In the genomic region with DNA sequence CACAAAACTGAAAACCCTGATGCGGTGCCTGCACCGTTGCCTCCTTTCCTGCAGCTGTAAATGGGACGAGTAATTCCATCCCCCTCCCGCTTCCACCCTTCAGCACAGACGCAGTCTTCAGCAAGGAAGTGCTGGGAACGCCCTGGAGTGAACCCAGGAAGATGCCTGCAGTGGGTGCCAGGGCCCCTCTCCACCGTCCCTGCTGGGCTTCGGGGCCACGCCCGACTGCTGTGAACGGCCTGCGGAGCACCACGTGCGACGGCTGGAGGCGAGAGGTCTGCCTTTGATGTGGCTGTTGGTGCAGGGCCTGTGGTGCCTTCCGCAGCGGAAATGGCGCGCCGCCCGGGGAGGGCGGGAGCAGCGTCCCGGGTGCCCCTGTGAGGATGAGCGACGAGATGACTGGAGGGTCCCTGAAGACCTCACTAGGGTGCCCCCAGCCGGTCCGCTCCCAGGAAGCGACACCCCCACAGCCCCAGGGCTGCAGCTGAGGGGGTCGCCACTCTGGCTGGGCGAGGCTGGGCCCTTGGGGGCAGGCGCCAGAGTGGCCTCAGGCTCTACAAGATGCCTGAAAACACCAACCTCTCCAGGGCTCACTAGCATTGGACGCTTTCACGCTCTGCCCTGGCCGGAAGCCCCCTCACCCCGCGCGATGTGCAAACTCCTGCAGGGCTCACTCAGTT, we compare ENCODE assay signal across 8 cellular contexts. TPM values are rescaled to one million over a fixed set of nuclear protein-coding genes. Genes with fewer than 3 reads are reported as not detected.
A peak's percentile ranks its signal among the peaks of the same experiment; 100 is the strongest.
DNase-seq lines count a peak whose midpoint lies in the region; ATAC-seq and TF ChIP-seq lines count a peak whose summit lies in the region.

No MANE protein-coding gene starts in this region.

- H3K4me3 ChIP-seq in CD8-positive, alpha-beta memory T cell (ENCODE audit: low read length): peak overlapping the region; percentile 63
- H3K4me3 ChIP-seq in Peyer's patch (peak overlapping the region in 3 of 4 donors; percentile 35 to 49 (median 42)), fibroblast of the aortic adventitia (ENCODE audit: low read depth, low read length) (peak overlapping the region; percentile 53), osteoblast (ENCODE audit: insufficient read depth, low read length) (peak overlapping the region; percentile 72), thoracic aorta (peak overlapping the region; percentile 66)

- peak; percentile 64 to 88 (median 80) for DNase-seq in CD8-positive, alpha-beta memory T cell
- DNase-seq in HS-5 (ENCODE audit: low read depth) (peak; percentile 61), Peyer's patch (peak; percentile 72 to 94 (median 88)), fibroblast of the aortic adventitia (ENCODE audit: low read depth) (peak; percentile 95), osteoblast (ENCODE audit: insufficient read length, low spot score, missing footprints) (peak; percentile 95), thoracic aorta (ENCODE audit: low spot score) (no peak)
- DNase-seq in activated T-helper 1 cell treated with anti-CD3 and anti-CD28 coated beads, Interleukin-12 subunit alpha, Interleukin-12 subunit beta, Interleukin-2, Interleukin-4 antibody, amounts not matched to agents 30 ng/mL and 10 ng/mL and 1 ng/mL, durations not matched to agents 14 hours and 24 hours and 36 hours (ENCODE audit: low spot score): peak; percentile 82

- peaks cover 0 to 4% (median 0%) of the 10 kb centered on the region in 5 donors for H3K9me3 Mint-ChIP-seq in CD8-positive, alpha-beta memory T cell
- no peaks in the 10 kb centered on the region for H3K9me3 Mint-ChIP-seq in activated T-helper 1 cell treated with anti-CD3 and anti-CD28 coated beads, Interleukin-12 subunit alpha, Interleukin-12 subunit beta, Interleukin-2, Interleukin-4 antibody, amounts not matched to agents 30 ng/mL and 10 ng/mL and 1 ng/mL, durations not matched to agents 14 hours and 24 hours and 36 hours

- no peaks in the 10 kb centered on the region for H3K36me3 ChIP-seq in CD8-positive, alpha-beta memory T cell (ENCODE audit: insufficient read depth, low read length)
- H3K36me3 ChIP-seq in Peyer's patch: no peaks in the 10 kb centered on the region
- H3K36me3 ChIP-seq in osteoblast (ENCODE audit: insufficient read depth, low read length): peaks cover under 1% of the 10 kb centered on the region
- H3K36me3 ChIP-seq in thoracic aorta: no peaks in the 10 kb centered on the region

- intact Hi-C loops in activated T-helper 1 cell treated with anti-CD3 and anti-CD28 coated beads, Interleukin-12 subunit alpha, Interleukin-12 subunit beta, Interleukin-2, Interleukin-4 antibody, amounts not matched to agents 30 ng/mL and 10 ng/mL and 1 ng/mL, durations not matched to agents 14 hours and 24 hours and 36 hours (cut with micrococcal nuclease): no loop called here

- CTCF ChIA-PET in CD8-positive, alpha-beta memory T cell (lab: Charles Lee): interaction anchor here (0.9 to 2.0 kb wide), 4 partner anchors 7 to 218 kb away, joined by 3 to 12 read pairs (median 5); no protein-coding TSS in a partner anchor

- POLR2A ChIA-PET in CD8-positive, alpha-beta memory T cell (lab: Charles Lee): interaction anchor here (1.3 kb wide), 2 partner anchors 8 to 10 kb away, joined by 3 to 6 read pairs; no protein-coding TSS in a partner anchor

- no peaks in the 10 kb centered on the region for H4K20me1 ChIP-seq in osteoblast (ENCODE audit: insufficient read depth, low read length)

- peaks cover 17 to 28% of the 10 kb centered on the region in 2 donors for H3K27me3 Mint-ChIP-seq in CD8-positive, alpha-beta memory T cell
- H3K27me3 Mint-ChIP-seq in activated T-helper 1 cell treated with anti-CD3 and anti-CD28 coated beads, Interleukin-12 subunit alpha, Interleukin-12 subunit beta, Interleukin-2, Interleukin-4 antibody, amounts not matched to agents 30 ng/mL and 10 ng/mL and 1 ng/mL, durations not matched to agents 14 hours and 24 hours and 36 hours (ENCODE audit: insufficient read depth): peaks cover 13% of the 10 kb centered on the region

- peaks cover 14% of the 10 kb centered on the region for H3K79me2 ChIP-seq in osteoblast (ENCODE audit: insufficient read depth, low read length)

- H3K27ac ChIP-seq in CD8-positive, alpha-beta memory T cell (ENCODE audit: low read depth, low read length): peak overlapping the region; percentile 64
- peak overlapping the region in 3 of 4 donors; percentile 47 to 67 (median 51) for H3K27ac ChIP-seq in Peyer's patch
- peak overlapping the region; percentile 61 for H3K27ac ChIP-seq in osteoblast (ENCODE audit: low read depth, low read length)
- H3K27ac ChIP-seq in thoracic aorta: no peak overlapping the region

- peaks cover 0 to 4% (median 0%) of the 10 kb centered on the region in 3 donors for H3K36me3 Mint-ChIP-seq in CD8-positive, alpha-beta memory T cell
- peaks cover 14% of the 10 kb centered on the region for H3K36me3 Mint-ChIP-seq in activated T-helper 1 cell treated with anti-CD3 and anti-CD28 coated beads, Interleukin-12 subunit alpha, Interleukin-12 subunit beta, Interleukin-2, Interleukin-4 antibody, amounts not matched to agents 30 ng/mL and 10 ng/mL and 1 ng/mL, durations not matched to agents 14 hours and 24 hours and 36 hours (ENCODE audit: low read depth)

- TF ChIP-seq POLR2A in Peyer's patch (IDR thresholded peaks at IDR 0.05): no peak

- TF ChIP-seq CTCF in Peyer's patch (IDR thresholded peaks at IDR 0.05) (no peak), fibroblast of the aortic adventitia (IDR thresholded peaks at IDR 0.05; ENCODE audit: insufficient read depth, low read length) (no peak), osteoblast (IDR thresholded peaks at IDR 0.05; ENCODE audit: extremely low read depth, low read depth, low read length) (no peak), thoracic aorta (IDR thresholded peaks at IDR 0.05) (no peak)

- no peaks in the 10 kb centered on the region for H3K9me3 ChIP-seq in CD8-positive, alpha-beta memory T cell (ENCODE audit: low read length)
- H3K9me3 ChIP-seq in Peyer's patch: no peaks in the 10 kb centered on the region
- no peaks in the 10 kb centered on the region for H3K9me3 ChIP-seq in osteoblast (ENCODE audit: low read depth, low read length)
- no peaks in the 10 kb centered on the region for H3K9me3 ChIP-seq in thoracic aorta

- peak overlapping the region; percentile 89 for H3K4me2 ChIP-seq in osteoblast (ENCODE audit: insufficient read depth, low read length)

- H3K27me3 ChIP-seq in CD8-positive, alpha-beta memory T cell (ENCODE audit: insufficient read depth, low read length, poor library complexity, severe bottlenecking): peaks cover 6% of the 10 kb centered on the region
- peaks cover 0 to 12% of the 10 kb centered on the region in 2 donors for H3K27me3 ChIP-seq in Peyer's patch
- H3K27me3 ChIP-seq in osteoblast (ENCODE audit: insufficient read depth, low read length): no peaks in the 10 kb centered on the region
- H3K27me3 ChIP-seq in thoracic aorta (replicated peaks; ENCODE audit: insufficient read depth): no peaks in the 10 kb centered on the region

- H3K27ac Mint-ChIP-seq in CD8-positive, alpha-beta memory T cell: peak overlapping the region in 5 of 8 donors; percentile 37 to 85 (median 72)
- peak overlapping the region; percentile 21 for H3K27ac Mint-ChIP-seq in activated T-helper 1 cell treated with anti-CD3 and anti-CD28 coated beads, Interleukin-12 subunit alpha, Interleukin-12 subunit beta, Interleukin-2, Interleukin-4 antibody, amounts not matched to agents 30 ng/mL and 10 ng/mL and 1 ng/mL, durations not matched to agents 14 hours and 24 hours and 36 hours

- H3K4me3 Mint-ChIP-seq in CD8-positive, alpha-beta memory T cell: peak overlapping the region; percentile 67 to 87 (median 77)
- H3K4me3 Mint-ChIP-seq in activated T-helper 1 cell treated with anti-CD3 and anti-CD28 coated beads, Interleukin-12 subunit alpha, Interleukin-12 subunit beta, Interleukin-2, Interleukin-4 antibody, amounts not matched to agents 30 ng/mL and 10 ng/mL and 1 ng/mL, durations not matched to agents 14 hours and 24 hours and 36 hours: peak overlapping the region; percentile 60

- ATAC-seq in GM19467 (IDR thresholded peaks at IDR 0.05; ENCODE audit: unreplicated experiment) (peak; percentile 72), thoracic aorta (ENCODE audit: insufficient number of reproducible peaks, low FRiP score, low read depth) (peak; percentile 17)

- peaks cover 32 to 66% (median 34%) of the 10 kb centered on the region in 3 donors for H3K4me1 Mint-ChIP-seq in CD8-positive, alpha-beta memory T cell
- H3K4me1 Mint-ChIP-seq in activated T-helper 1 cell treated with anti-CD3 and anti-CD28 coated beads, Interleukin-12 subunit alpha, Interleukin-12 subunit beta, Interleukin-2, Interleukin-4 antibody, amounts not matched to agents 30 ng/mL and 10 ng/mL and 1 ng/mL, durations not matched to agents 14 hours and 24 hours and 36 hours (ENCODE audit: low read depth): peaks cover 13% of the 10 kb centered on the region

- peak overlapping the region; percentile 69 for H2AFZ ChIP-seq in osteoblast (ENCODE audit: low read length)

- H3K4me1 ChIP-seq in CD8-positive, alpha-beta memory T cell (ENCODE audit: insufficient read depth, low read length): peaks cover 56% of the 10 kb centered on the region
- H3K4me1 ChIP-seq in Peyer's patch (peaks cover 5 to 40% (median 28%) of the 10 kb centered on the region in 4 donors), osteoblast (ENCODE audit: insufficient read depth, low read length) (peaks cover 48% of the 10 kb centered on the region), thoracic aorta (ENCODE audit: control insufficient read depth in 1 of 2, low read depth in 2 of 2) (peaks cover 16 to 50% of the 10 kb centered on the region in 2 donors)

RNA-seq across cellular contexts. Expression of gene MC1R, which starts 0.7 kb away (rescaled TPM):
- 1 to 10 TPM; 1.9 to 2.6 TPM for total RNA-seq in CD8-positive, alpha-beta memory T cell
- polyA plus RNA-seq in CD8-positive, alpha-beta memory T cell: 0.86 TPM
- total RNA-seq in Peyer's patch: 10 to 100 TPM in 2 of 4 donors, 1 to 10 TPM in 2; 8.3 to 29.2 (median 11.2) TPM
- 5.5 and 5.6 TPM in 2 replicates for total RNA-seq in activated T-helper 1 cell treated with anti-CD3 and anti-CD28 coated beads, Interleukin-12 subunit alpha, Interleukin-12 subunit beta, Interleukin-2, Interleukin-4 antibody, amounts not matched to agents 30 ng/mL and 10 ng/mL and 1 ng/mL, durations not matched to agents 14 hours and 24 hours and 36 hours
- 5.2 and 8.1 TPM in 2 replicates for total RNA-seq in fibroblast of the aortic adventitia (ENCODE audit: low replicate concordance)
- total RNA-seq in osteoblast: 4.7 and 5.1 TPM in 2 replicates
- total RNA-seq in thoracic aorta: 10 to 100 TPM; 13.1 to 19.3 TPM

RNA-seq across cellular contexts. Expression of gene TUBB3, which starts 5.2 kb away (rescaled TPM):
- under 1 TPM; 0.31 to 0.38 TPM for total RNA-seq in CD8-positive, alpha-beta memory T cell
- not detected for polyA plus RNA-seq in CD8-positive, alpha-beta memory T cell
- total RNA-seq in Peyer's patch (10 to 100 TPM in 1 of 4 donors, 1 to 10 TPM in 3; 2.1 to 12.4 (median 4.6) TPM), fibroblast of the aortic adventitia (ENCODE audit: low replicate concordance) (42.3 and 299 TPM in 2 replicates), osteoblast (166 and 239 TPM in 2 replicates), thoracic aorta (10 to 100 TPM in 1 of 2 donors, 1 to 10 TPM in 1; 4.2 to 18.0 TPM)
- total RNA-seq in activated T-helper 1 cell treated with anti-CD3 and anti-CD28 coated beads, Interleukin-12 subunit alpha, Interleukin-12 subunit beta, Interleukin-2, Interleukin-4 antibody, amounts not matched to agents 30 ng/mL and 10 ng/mL and 1 ng/mL, durations not matched to agents 14 hours and 24 hours and 36 hours: 2.0 and 2.6 TPM in 2 replicates

RNA-seq across cellular contexts. Expression of gene DEF8, which starts 30.6 kb away (rescaled TPM):
- 10 to 100 TPM; 41.1 to 44.9 TPM for total RNA-seq in CD8-positive, alpha-beta memory T cell
- 28.4 TPM for polyA plus RNA-seq in CD8-positive, alpha-beta memory T cell
- total RNA-seq in Peyer's patch (100 to 1,000 TPM in 1 of 4 donors, 10 to 100 TPM in 3; 28.4 to 237 (median 60.9) TPM), fibroblast of the aortic adventitia (ENCODE audit: low replicate concordance) (56.9 and 111 TPM in 2 replicates), osteoblast (48.6 and 48.9 TPM in 2 replicates), thoracic aorta (100 to 1,000 TPM in 1 of 2 donors, 10 to 100 TPM in 1; 77.8 to 185 TPM)
- total RNA-seq in activated T-helper 1 cell treated with anti-CD3 and anti-CD28 coated beads, Interleukin-12 subunit alpha, Interleukin-12 subunit beta, Interleukin-2, Interleukin-4 antibody, amounts not matched to agents 30 ng/mL and 10 ng/mL and 1 ng/mL, durations not matched to agents 14 hours and 24 hours and 36 hours: 42.5 and 43.9 TPM in 2 replicates

RNA-seq across cellular contexts. Expression of gene TCF25, which starts 44.5 kb away (rescaled TPM):
- 100 to 1,000 TPM; 154 to 155 TPM for total RNA-seq in CD8-positive, alpha-beta memory T cell
- 121 TPM for polyA plus RNA-seq in CD8-positive, alpha-beta memory T cell
- total RNA-seq in Peyer's patch (100 to 1,000 TPM; 247 to 946 (median 371) TPM), fibroblast of the aortic adventitia (ENCODE audit: low replicate concordance) (163 and 417 TPM in 2 replicates), osteoblast (225 and 230 TPM in 2 replicates), thoracic aorta (100 to 1,000 TPM; 166 to 247 TPM)
- total RNA-seq in activated T-helper 1 cell treated with anti-CD3 and anti-CD28 coated beads, Interleukin-12 subunit alpha, Interleukin-12 subunit beta, Interleukin-2, Interleukin-4 antibody, amounts not matched to agents 30 ng/mL and 10 ng/mL and 1 ng/mL, durations not matched to agents 14 hours and 24 hours and 36 hours: 189 and 201 TPM in 2 replicates

Comparison
In these comparisons a context has a peak if more than half of its experiments do, and no peak if none do; other contexts are left out.
1. H3K27ac ChIP-seq: peak in CD8-positive, alpha-beta memory T cell (single experiment), Peyer's patch (3 of 4) and osteoblast (single experiment); none in thoracic aorta (0 of 2).
2. Peak in every context shown above with its lines, with median percentiles within 50 percentile points of each other: H3K4me3 ChIP-seq.